20 cellular contexts compared by ENCODE assay signal in genomic region chr1:22123071-22123390, GRCh38. TPM values are rescaled to one million over a fixed set of nuclear protein-coding genes. Genes with fewer than 3 reads are reported as not detected.
DNase-seq lines count a peak whose midpoint lies in the region; ATAC-seq and TF ChIP-seq lines count a peak whose summit lies in the region.
"Had no signal": no experiment of that assay in that cellular context is flagged by ENCODE, and none has a peak within 500 bp of the region (broad histone marks: within the 10 kb centered on the region; RNA-seq: fewer than 3 reads in every experiment).

No MANE protein-coding gene starts in this region.

- no peaks in the 10 kb centered on the region for H3K27me3 ChIP-seq in IMR-90 (ENCODE audit: control insufficient read depth, insufficient read depth, low read length)
- no peaks in the 10 kb centered on the region for H3K27me3 ChIP-seq in trophoblast cell (ENCODE audit: insufficient read depth, low read length)
- H3K27me3 ChIP-seq in naive thymus-derived CD4-positive, alpha-beta T cell (ENCODE audit: control insufficient read depth in 2 of 2, insufficient read depth in 2 of 2, low read length in 2 of 2), result no peaks in the 10 kb centered on the region
- H3K27me3 ChIP-seq: MG63 had no signal

- peaks cover 5% of the 10 kb centered on the region for H3K79me2 ChIP-seq in trophoblast cell (ENCODE audit: control insufficient read depth, insufficient read depth, low read length, poor library complexity)

- H2AK5ac ChIP-seq in IMR-90 (ENCODE audit: low read depth, low read length) (no peak overlapping the region), trophoblast cell (ENCODE audit: low read length) (no peak overlapping the region)

- H3K9me1 ChIP-seq in IMR-90 (ENCODE audit: insufficient read depth, low read length), result peaks cover 25% of the 10 kb centered on the region; the same call in 1 of the 2 replicates

- H2BK5ac ChIP-seq in IMR-90 (ENCODE audit: low read depth, low read length, poor library complexity, severe bottlenecking), result no peak overlapping the region
- H2BK5ac ChIP-seq in trophoblast cell (ENCODE audit: low read depth, low read length, poor library complexity), result peak overlapping the region; percentile 54

- ATAC-seq in IMR-90 (ENCODE audit: low read depth), result peak; percentile 6; the same call in 1 of the 2 replicates
- no peak for ATAC-seq in naive thymus-derived CD4-positive, alpha-beta T cell
- ATAC-seq in GM18867 (IDR thresholded peaks at IDR 0.05; ENCODE audit: unreplicated experiment), result no peak

- H3K4me1 Mint-ChIP-seq in naive thymus-derived CD4-positive, alpha-beta T cell, result peaks cover 0 to 13% (median 4%) of the 10 kb centered on the region in 7 donors

- peaks cover 0 to 8% (median 6%) of the 10 kb centered on the region in 5 donors for H3K36me3 Mint-ChIP-seq in naive thymus-derived CD4-positive, alpha-beta T cell

- in situ Hi-C loops in IMR-90 (cut with MboI; ENCODE audit: low sequenced_read_pairs), result no loop called here

- no CpG with 5 or more reads among the region's 8 CpGs for WGBS in IMR-90 (ENCODE audit: extremely low coverage in 2 of 2, insufficient read length in 1 of 2), 2 experiments
- WGBS in trophoblast cell (ENCODE audit: extremely low coverage, insufficient coverage, insufficient read length), result no CpG with 5 or more reads among the region's 8 CpGs

- H4K91ac ChIP-seq in IMR-90 (ENCODE audit: insufficient read depth, low read depth, low read length) (no peak overlapping the region), trophoblast cell (ENCODE audit: low read depth, low read length) (peak overlapping the region; percentile 67)

- H3K27me3 Mint-ChIP-seq in naive thymus-derived CD4-positive, alpha-beta T cell, result no peaks in the 10 kb centered on the region

- H3K23ac ChIP-seq in IMR-90 (ENCODE audit: low read depth, low read length) (no peak overlapping the region), trophoblast cell (ENCODE audit: low read length) (no peak overlapping the region)

- peak; percentile 27 for DNase-seq in AG10803 (ENCODE audit: low read depth)
- DNase-seq in IMR-90, result no peak
- DNase-seq in iPS-NIHi7 (ENCODE audit: extremely low spot score), result peak; percentile 38
- DNase-seq in trophoblast cell, result peak in 1 of 2 donors; percentile 58
- no peak for DNase-seq in naive thymus-derived CD4-positive, alpha-beta T cell
- no peak for DNase-seq in GM10266 (ENCODE audit: extremely low spot score)
- DNase-seq in SK-N-DZ (ENCODE audit: low spot score), result no peak
- DNase-seq: GOT3, HFFc6, MG63, NCI-H1092 treated with DMSO at 0.1 percent for 48 hours, NCI-H187 treated with DMSO at 0.1 percent for 48 hours, NCI-H2171, NCI-H446 treated with DMSO at 0.1 percent for 48 hours, NCI-H748 treated with DMSO at 0.1 percent for 48 hours, SHP77 had no signal

- CTCF ChIA-PET in IMR-90 (lab: Yijun Ruan, JAX), result no interaction called here
- CTCF ChIA-PET in naive thymus-derived CD4-positive, alpha-beta T cell (lab: Charles Lee), result no interaction called here

- H3K9ac ChIP-seq in IMR-90 (ENCODE audit: low read depth, low read length) (no peak overlapping the region), trophoblast cell (ENCODE audit: low read length) (no peak overlapping the region)
- H3K9ac ChIP-seq: KMS-11 had no signal

- H4K5ac ChIP-seq in IMR-90 (ENCODE audit: low read depth, low read length), result no peak overlapping the region

- no peak for TF ChIP-seq POLR2A in IMR-90 (IDR thresholded peaks at IDR 0.05; ENCODE audit: low read depth, low read length)

- no peak overlapping the region for H2AK9ac ChIP-seq in IMR-90 (replicated peaks; ENCODE audit: low read depth, low read length, poor library complexity)

- no peak overlapping the region for H3K4me3 ChIP-seq in AG10803 (ENCODE audit: low read length)
- H3K4me3 ChIP-seq in IMR-90 (ENCODE audit: insufficient read depth, low read depth, low read length), result no peak overlapping the region
- no peak overlapping the region for H3K4me3 ChIP-seq in trophoblast cell (ENCODE audit: low read depth, low read length)
- no peak overlapping the region for H3K4me3 ChIP-seq in naive thymus-derived CD4-positive, alpha-beta T cell (ENCODE audit: low read length)
- H3K4me3 ChIP-seq: MG63 had no signal

- H3K9me3 ChIP-seq in IMR-90 (ENCODE audit: control insufficient read depth, insufficient read depth, low read length) (no peaks in the 10 kb centered on the region), trophoblast cell (ENCODE audit: insufficient read depth, low read depth, low read length) (no peaks in the 10 kb centered on the region)
- H3K9me3 ChIP-seq in naive thymus-derived CD4-positive, alpha-beta T cell (ENCODE audit: control insufficient read depth in 2 of 3, low read length in 3 of 3), result no peaks in the 10 kb centered on the region
- H3K9me3 ChIP-seq: Caco-2, MG63 had no signal

- H3K36me3 ChIP-seq in IMR-90 (ENCODE audit: control insufficient read depth, insufficient read depth, low read length) (peaks cover 22% of the 10 kb centered on the region), trophoblast cell (ENCODE audit: control insufficient read depth in 1 of 2, insufficient read depth in 2 of 2, low read length in 2 of 2) (peaks cover 33 to 35% of the 10 kb centered on the region in 2 experiments)
- peaks cover 0 to 25% (median 0%) of the 10 kb centered on the region in 3 experiments for H3K36me3 ChIP-seq in naive thymus-derived CD4-positive, alpha-beta T cell (ENCODE audit: control insufficient read depth in 2 of 3, insufficient read depth in 3 of 3, low read length in 3 of 3)

- H2AFZ ChIP-seq in IMR-90 (replicated peaks; ENCODE audit: low read length, poor library complexity) (no peak overlapping the region), trophoblast cell (ENCODE audit: insufficient read depth, low read length, poor library complexity) (no peak overlapping the region)

- H3K4me1 ChIP-seq in IMR-90 (ENCODE audit: control insufficient read depth, insufficient read depth, low read length) (peaks cover 4% of the 10 kb centered on the region; the same call in 1 of the 2 replicates), trophoblast cell (ENCODE audit: control insufficient read depth in 1 of 2, insufficient read depth in 2 of 2, low read length in 2 of 2) (peaks cover 22 to 33% of the 10 kb centered on the region in 2 experiments)
- H3K4me1 ChIP-seq in naive thymus-derived CD4-positive, alpha-beta T cell (ENCODE audit: control insufficient read depth in 2 of 2, insufficient read depth in 2 of 2, low read length in 2 of 2), result no peaks in the 10 kb centered on the region

- H3K56ac ChIP-seq in IMR-90 (ENCODE audit: extremely low read depth, insufficient read depth, low read length), result no peak overlapping the region

- H4K20me1 ChIP-seq in IMR-90 (ENCODE audit: insufficient read depth, low read length), result peaks cover 56% of the 10 kb centered on the region

- POLR2A ChIA-PET in IMR-90 (lab: Charles Lee; ENCODE audit: unreplicated experiment), result no interaction called here
- POLR2A ChIA-PET in naive thymus-derived CD4-positive, alpha-beta T cell (lab: Charles Lee), result no interaction called here

- intact Hi-C loops in IMR-90 (cut with micrococcal nuclease), result no loop called here
- intact Hi-C loops in naive thymus-derived CD4-positive, alpha-beta T cell (cut with micrococcal nuclease), result no loop called here

- dilution Hi-C loops in IMR-90 (cut with HindIII; ENCODE audit: low sequenced_read_pairs, unreplicated experiment), result no loop called here

- H4K8ac ChIP-seq in IMR-90 (ENCODE audit: low read depth in 2 of 2, low read length in 2 of 2), result no peak overlapping the region
- peak overlapping the region; percentile 6 for H4K8ac ChIP-seq in trophoblast cell (ENCODE audit: low read depth, low read length)

- H3K4ac ChIP-seq in IMR-90 (ENCODE audit: low read depth, low read length) (no peak overlapping the region), trophoblast cell (ENCODE audit: low read depth, low read length) (no peak overlapping the region)

- H2BK15ac ChIP-seq in IMR-90 (ENCODE audit: low read depth, low read length), result no peak overlapping the region

- 0 out of 2 replicates have a peak overlapping the region, but pooled peaks have one; percentile 8 for H3K14ac ChIP-seq in IMR-90 (replicated peaks; ENCODE audit: low read depth, low read length)
- peak overlapping the region; percentile 29 for H3K14ac ChIP-seq in trophoblast cell (ENCODE audit: low read length)

- no peak overlapping the region for H3K4me2 ChIP-seq in IMR-90 (ENCODE audit: low read depth, low read length)
- no peak overlapping the region for H3K4me2 ChIP-seq in trophoblast cell (ENCODE audit: low read length)
- H3K4me2 ChIP-seq: KMS-11 had no signal

- peaks cover 0 to 1% (median 0%) of the 10 kb centered on the region in 11 donors for H3K9me3 Mint-ChIP-seq in naive thymus-derived CD4-positive, alpha-beta T cell
- H3K9me3 Mint-ChIP-seq: HFFc6 had no signal

- H3K27ac ChIP-seq in IMR-90 (ENCODE audit: insufficient read depth, low read length) (no peak overlapping the region), trophoblast cell (ENCODE audit: low read depth, low read length) (peak overlapping the region; percentile 75)
- no peak overlapping the region for H3K27ac ChIP-seq in naive thymus-derived CD4-positive, alpha-beta T cell (ENCODE audit: low read depth, low read length)
- H3K27ac ChIP-seq: KMS-11 had no signal

- no TSS peak for BruUV-seq in IMR-90 (replicated peaks; lab: Mats Ljungman, UMichigan)

- no peak overlapping the region for H3K27ac Mint-ChIP-seq in naive thymus-derived CD4-positive, alpha-beta T cell
- H3K27ac Mint-ChIP-seq: HFFc6 had no signal

- H3K18ac ChIP-seq in IMR-90 (ENCODE audit: low read depth, low read length) (no peak overlapping the region), trophoblast cell (ENCODE audit: low read length) (peak overlapping the region; percentile 39)

- peak overlapping the region; percentile 26 for H2BK12ac ChIP-seq in trophoblast cell (ENCODE audit: low read length)

- H2BK20ac ChIP-seq in IMR-90 (ENCODE audit: low read depth, low read length), result no peak overlapping the region

- peaks cover 7 to 51% of the 10 kb centered on the region in 2 experiments for H3K79me1 ChIP-seq in IMR-90 (ENCODE audit: low read depth in 1 of 2, low read length in 2 of 2)
- H3K79me1 ChIP-seq in trophoblast cell (ENCODE audit: low read length), result peaks cover 11% of the 10 kb centered on the region

- no peak overlapping the region for H2BK120ac ChIP-seq in IMR-90 (ENCODE audit: low read depth, low read length)
- peak overlapping the region; percentile 55 for H2BK120ac ChIP-seq in trophoblast cell (ENCODE audit: insufficient read depth, low read length, poor library complexity)

- TF ChIP-seq RAD21 in IMR-90 (IDR thresholded peaks at IDR 0.05; ENCODE audit: low read length), result no peak

- no peak overlapping the region for H4K12ac ChIP-seq in trophoblast cell (ENCODE audit: low read depth, low read length)

- no peak for TF ChIP-seq CTCF in AG10803 (conservative IDR thresholded peaks at IDR 0.05; ENCODE audit: low read length)
- TF ChIP-seq CTCF in IMR-90 (conservative IDR thresholded peaks at IDR 0.05; ENCODE audit: low read depth, low read length), result no peak
- no peak for TF ChIP-seq CTCF in GM10266 (IDR thresholded peaks at IDR 0.05; ENCODE audit: control insufficient read depth, insufficient read depth, low read depth, missing control alignments)

- no peak overlapping the region for H3K4me3 Mint-ChIP-seq in naive thymus-derived CD4-positive, alpha-beta T cell
- H3K4me3 Mint-ChIP-seq: CD14-positive monocyte, HFFc6 had no signal

RNA-seq across cellular contexts. Expression of gene WNT4, which starts 19.9 kb away (rescaled TPM):
- total RNA-seq in IMR-90 (2012; rRNA removed), result not detected in 2 replicates
- polyA plus RNA-seq in IMR-90 (2012; rRNA removed), result not detected in 2 replicates
- 0.01 TPM in 1 of 2 replicates, not detected in the other for polyA plus RNA-seq in IMR-90 (2012; cell fraction: cytosol; rRNA removed)
- polyA plus RNA-seq in IMR-90 (2012; cell fraction: nucleus; rRNA removed; ENCODE audit: low replicate concordance), result not detected in 2 replicates
- polyA plus RNA-seq in trophoblast cell (2013), result 3.9 and 4.6 TPM in 2 replicates
- not detected for total RNA-seq in naive thymus-derived CD4-positive, alpha-beta T cell
- under 1 TPM in 1 of 2 donors, not detected in 1; 0.05 TPM for polyA plus RNA-seq in naive thymus-derived CD4-positive, alpha-beta T cell
- polyA plus RNA-seq in SK-N-DZ (2014; cell fraction: cytosol; rRNA removed), result not detected in 2 replicates
- polyA plus RNA-seq in SK-N-DZ (2014; cell fraction: nucleus; rRNA removed), result not detected in 2 replicates
- total RNA-seq: HFFc6 had no signal
- polyA plus RNA-seq: CD14-positive monocyte had no signal

Comparison
In these comparisons a context has a peak if more than half of its experiments do, and no peak if none do; other contexts are left out.
1. DNase-seq: peak in AG10803 (single experiment) and iPS-NIHi7 (single experiment); none in IMR-90 (single experiment), naive thymus-derived CD4-positive, alpha-beta T cell (0 of 9), GM10266 (single experiment) and SK-N-DZ (single experiment).